ENCODE assay signal across 9 cellular contexts in genomic region chr3:11655188-11655928, GRCh38. TPM values are rescaled to one million over a fixed set of nuclear protein-coding genes. Genes with fewer than 3 reads are reported as not detected.
A peak's percentile ranks its signal among the peaks of the same experiment; 100 is the strongest.
DNase-seq lines count a peak whose midpoint lies in the region; ATAC-seq and TF ChIP-seq lines count a peak whose summit lies in the region.
"Had no signal": no experiment of that assay in that cellular context is flagged by ENCODE, and none has a peak within 500 bp of the region (broad histone marks: within the 10 kb centered on the region; RNA-seq: fewer than 3 reads in every experiment).

No MANE protein-coding gene starts in this region.

- intact Hi-C loops in activated CD4-positive, alpha-beta memory T cell treated with anti-CD3 and anti-CD28 coated beads for 36 hours (cut with micrococcal nuclease): loop anchor here (1.0 kb wide), 1 partner anchor 149 kb away; no protein-coding TSS in a partner anchor
- intact Hi-C loops in psoas muscle (cut with DNase I): loop anchor here (5.0 kb wide), 1 partner anchor 147 kb away; no protein-coding TSS in a partner anchor

- H3F3A ChIP-seq in MM.1S (ENCODE audit: insufficient read depth, low read length): no peaks in the 10 kb centered on the region

- no peaks in the 10 kb centered on the region for H3K27me3 Mint-ChIP-seq in activated CD4-positive, alpha-beta memory T cell treated with anti-CD3 and anti-CD28 coated beads for 36 hours
- H3K27me3 Mint-ChIP-seq in activated CD4-positive, alpha-beta memory T cell treated with anti-CD3 and anti-CD28 coated beads, Interleukin-2, amount 10 ng/mL, durations not matched to agents 7 days and 5 days: no peaks in the 10 kb centered on the region
- H3K27me3 Mint-ChIP-seq in osteocyte (ENCODE audit: unreplicated experiment): no peaks in the 10 kb centered on the region

- H3K4me1 ChIP-seq in MM.1S (ENCODE audit: low read length): no peaks in the 10 kb centered on the region
- H3K4me1 ChIP-seq in psoas muscle: peaks cover 3% of the 10 kb centered on the region

- no peak overlapping the region for H3K4me2 ChIP-seq in MM.1S (ENCODE audit: low read depth, low read length)

- H3K79me2 ChIP-seq in MM.1S (ENCODE audit: low read length): peaks cover 19% of the 10 kb centered on the region; the same call in 1 of the 2 replicates

- H2AFZ ChIP-seq in MM.1S (ENCODE audit: low read length): no peak overlapping the region

- no peaks in the 10 kb centered on the region for H3K9me3 Mint-ChIP-seq in activated CD4-positive, alpha-beta memory T cell treated with anti-CD3 and anti-CD28 coated beads for 36 hours
- H3K9me3 Mint-ChIP-seq in activated CD4-positive, alpha-beta memory T cell treated with anti-CD3 and anti-CD28 coated beads, Interleukin-2, amount 10 ng/mL, durations not matched to agents 7 days and 5 days: no peaks in the 10 kb centered on the region
- no peaks in the 10 kb centered on the region for H3K9me3 Mint-ChIP-seq in osteocyte (ENCODE audit: unreplicated experiment)

- no peak overlapping the region for H3K27ac Mint-ChIP-seq in activated CD4-positive, alpha-beta memory T cell treated with anti-CD3 and anti-CD28 coated beads for 36 hours
- no peak overlapping the region for H3K27ac Mint-ChIP-seq in activated CD4-positive, alpha-beta memory T cell treated with anti-CD3 and anti-CD28 coated beads, Interleukin-2, amount 10 ng/mL, durations not matched to agents 7 days and 5 days
- no peak overlapping the region for H3K27ac Mint-ChIP-seq in osteocyte (ENCODE audit: unreplicated experiment)

- H3K4me3 ChIP-seq in MM.1S (ENCODE audit: low read length) (no peak overlapping the region), cardiac fibroblast (replicated peaks in 1 of 2; ENCODE audit: low read depth in 2 of 2, low read length in 2 of 2) (no peak overlapping the region), psoas muscle (no peak overlapping the region)
- H3K4me3 ChIP-seq: body of pancreas had no signal

- H3K4me3 Mint-ChIP-seq in activated CD4-positive, alpha-beta memory T cell treated with anti-CD3 and anti-CD28 coated beads for 36 hours: no peak overlapping the region
- H3K4me3 Mint-ChIP-seq in activated CD4-positive, alpha-beta memory T cell treated with anti-CD3 and anti-CD28 coated beads, Interleukin-2, amount 10 ng/mL, durations not matched to agents 7 days and 5 days: no peak overlapping the region
- H3K4me3 Mint-ChIP-seq in osteocyte (ENCODE audit: unreplicated experiment): no peak overlapping the region

- H3K9ac ChIP-seq in MM.1S (ENCODE audit: low read length): no peak overlapping the region

- H3K27me3 ChIP-seq in MM.1S (replicated peaks; ENCODE audit: insufficient read depth, low read length) (no peaks in the 10 kb centered on the region), psoas muscle (ENCODE audit: insufficient read depth in 3 of 3, low read length in 2 of 3) (no peaks in the 10 kb centered on the region)
- H3K27me3 ChIP-seq: body of pancreas had no signal

- no peaks in the 10 kb centered on the region for H3K36me3 Mint-ChIP-seq in activated CD4-positive, alpha-beta memory T cell treated with anti-CD3 and anti-CD28 coated beads for 36 hours
- H3K36me3 Mint-ChIP-seq in activated CD4-positive, alpha-beta memory T cell treated with anti-CD3 and anti-CD28 coated beads, Interleukin-2, amount 10 ng/mL, durations not matched to agents 7 days and 5 days (ENCODE audit: low read depth): no peaks in the 10 kb centered on the region
- no peaks in the 10 kb centered on the region for H3K36me3 Mint-ChIP-seq in osteocyte (ENCODE audit: unreplicated experiment)

- TF ChIP-seq CTCF in MM.1S (IDR thresholded peaks at IDR 0.05; ENCODE audit: low read length) (peak; percentile 19), cardiac fibroblast (IDR thresholded peaks at IDR 0.05; ENCODE audit: low read depth, low read length) (peak; percentile 41), osteocyte (IDR thresholded peaks at IDR 0.05) (peak; percentile 55), psoas muscle (IDR thresholded peaks at IDR 0.05) (no peak)

- no peak for ATAC-seq in HG02588 (IDR thresholded peaks at IDR 0.05; ENCODE audit: unreplicated experiment)
- ATAC-seq in GM18909 (IDR thresholded peaks at IDR 0.05; ENCODE audit: poor library complexity, unreplicated experiment): no peak
- no peak for ATAC-seq in psoas muscle
- ATAC-seq: body of pancreas had no signal

- H3K36me3 ChIP-seq in MM.1S (replicated peaks; ENCODE audit: insufficient read depth, low read length) (no peaks in the 10 kb centered on the region), psoas muscle (ENCODE audit: insufficient read depth in 1 of 2, low read depth in 1 of 2) (no peaks in the 10 kb centered on the region)

- peaks cover 2% of the 10 kb centered on the region for H3K4me1 Mint-ChIP-seq in activated CD4-positive, alpha-beta memory T cell treated with anti-CD3 and anti-CD28 coated beads for 36 hours (ENCODE audit: low read depth)
- no peaks in the 10 kb centered on the region for H3K4me1 Mint-ChIP-seq in activated CD4-positive, alpha-beta memory T cell treated with anti-CD3 and anti-CD28 coated beads, Interleukin-2, amount 10 ng/mL, durations not matched to agents 7 days and 5 days
- peaks cover 19% of the 10 kb centered on the region for H3K4me1 Mint-ChIP-seq in osteocyte (ENCODE audit: unreplicated experiment)

- CTCF ChIA-PET in activated CD4-positive, alpha-beta memory T cell treated with anti-CD3 and anti-CD28 coated beads for 36 hours (lab: Charles Lee): interaction anchor here (1.4 to 1.5 kb wide), 2 partner anchors 148 to 276 kb away, joined by 5 to 6 read pairs; no protein-coding TSS in a partner anchor
- CTCF ChIA-PET in activated CD4-positive, alpha-beta memory T cell treated with anti-CD3 and anti-CD28 coated beads, Interleukin-2, amount 10 ng/mL, durations not matched to agents 7 days and 5 days (lab: Charles Lee): interaction anchor here (0.9 to 1.9 kb wide), 2 partner anchors 149 to 276 kb away, joined by 4 to 9 read pairs; no protein-coding TSS in a partner anchor

- POLR2A ChIA-PET in activated CD4-positive, alpha-beta memory T cell treated with anti-CD3 and anti-CD28 coated beads for 36 hours (lab: Charles Lee): no interaction called here
- POLR2A ChIA-PET in activated CD4-positive, alpha-beta memory T cell treated with anti-CD3 and anti-CD28 coated beads, Interleukin-2, amount 10 ng/mL, durations not matched to agents 7 days and 5 days (lab: Charles Lee): no interaction called here

- no peak overlapping the region for H3K27ac ChIP-seq in MM.1S (ENCODE audit: low read length)
- no peak overlapping the region for H3K27ac ChIP-seq in psoas muscle
- H3K27ac ChIP-seq: body of pancreas had no signal

- no peaks in the 10 kb centered on the region for H3K9me2 ChIP-seq in MM.1S (replicated peaks; ENCODE audit: insufficient read depth, low read length)

- DNase-seq in activated CD4-positive, alpha-beta memory T cell treated with anti-CD3 and anti-CD28 coated beads for 36 hours: peak; percentile 16
- DNase-seq in activated CD4-positive, alpha-beta memory T cell treated with anti-CD3 and anti-CD28 coated beads, Interleukin-2, amount 10 ng/mL, durations not matched to agents 7 days and 5 days: no peak
- no peak for DNase-seq in MM.1S
- peak; percentile 40 for DNase-seq in cardiac fibroblast (ENCODE audit: low read depth in 2 of 2)
- DNase-seq in osteocyte (ENCODE audit: extremely low spot score, unreplicated experiment): no peak
- DNase-seq in psoas muscle: no peak

- H4K20me1 ChIP-seq in MM.1S (ENCODE audit: insufficient read depth, low read length): 0 out of 2 replicates have a peak, but pooled peaks cover 3% of the 10 kb centered on the region

- H3K9me3 ChIP-seq in MM.1S (replicated peaks; ENCODE audit: insufficient read depth, low read length) (no peaks in the 10 kb centered on the region), psoas muscle (no peaks in the 10 kb centered on the region)
- H3K9me3 ChIP-seq: body of pancreas had no signal

- 83 to 84% (median 83%) methylated on average over 13 of the region's 13 CpGs for WGBS in psoas muscle, 3 donors

RNA-seq across cellular contexts. Expression of gene VGLL4, which starts 11.6 kb away (rescaled TPM):
- 10 to 100 TPM; 18.2 to 18.7 TPM for total RNA-seq in activated CD4-positive, alpha-beta memory T cell treated with anti-CD3 and anti-CD28 coated beads for 36 hours
- total RNA-seq in activated CD4-positive, alpha-beta memory T cell treated with anti-CD3 and anti-CD28 coated beads, Interleukin-2, amount 10 ng/mL, durations not matched to agents 7 days and 5 days: 10 to 100 TPM; 47.8 to 49.2 TPM
- 130 and 139 TPM in 2 replicates for total RNA-seq in osteocyte
- total RNA-seq in psoas muscle: 10 to 100 TPM; 11.2 to 14.8 (median 12.7) TPM
- 10 to 100 TPM in 1 of 3 donors, 1 to 10 TPM in 2; 8.0 to 14.5 (median 8.3) TPM for polyA plus RNA-seq in psoas muscle

Comparison
In these comparisons a context has a peak if more than half of its experiments do, and no peak if none do; other contexts are left out.
1. DNase-seq: peak in activated CD4-positive, alpha-beta memory T cell treated with anti-CD3 and anti-CD28 coated beads for 36 hours (single experiment) and cardiac fibroblast (2 of 2); none in activated CD4-positive, alpha-beta memory T cell treated with anti-CD3 and anti-CD28 coated beads, Interleukin-2, amount 10 ng/mL, durations not matched to agents 7 days and 5 days (single experiment), MM.1S (single experiment), osteocyte (single experiment) and psoas muscle (0 of 2).